ENCODE assay signal across 18 cellular contexts in the genomic region with DNA sequence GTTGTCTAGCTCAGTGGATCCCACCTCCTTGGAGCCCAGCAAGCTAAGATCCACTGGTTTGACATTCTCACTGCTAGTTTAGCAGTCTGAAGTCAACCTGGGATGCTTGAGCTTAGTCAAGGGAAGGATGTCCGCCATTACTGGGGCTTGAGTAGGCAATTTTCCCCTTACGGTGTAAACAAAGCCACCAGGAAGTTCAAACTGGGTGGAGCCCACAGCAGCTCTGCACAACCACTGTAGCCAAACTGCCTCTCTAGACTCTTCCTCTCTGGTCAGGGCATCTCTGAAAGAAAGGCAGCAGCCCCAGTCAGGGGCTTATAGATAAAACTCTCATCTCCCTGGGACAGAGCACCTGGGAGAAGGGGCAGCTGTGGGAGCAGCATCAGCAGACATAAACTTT. TPM values are rescaled to one million over a fixed set of nuclear protein-coding genes. Genes with fewer than 3 reads are reported as not detected.
"Had no signal": no experiment of that assay in that cellular context is flagged by ENCODE, and none has a peak within 500 bp of the region (broad histone marks: within the 10 kb centered on the region; RNA-seq: fewer than 3 reads in every experiment).

No MANE protein-coding gene starts in this region.

- H3K4me3 Mint-ChIP-seq: activated naive CD4-positive, alpha-beta T cell treated with anti-CD3 and anti-CD28 coated beads for 36 hours; activated T-cell treated with anti-CD3 and anti-CD28 coated beads, Interleukin-2, amount 50 U/mL, for 24 hours; dendritic cell treated with granulocyte-macrophage colony-stimulating factor and Interleukin-4, amounts not matched to agents 40 ng/mL and 50 ng/mL, for 4 days; type B pancreatic cell had no signal

- H3K9me3 ChIP-seq: ovary, psoas muscle, testis had no signal

- H3K27me3 Mint-ChIP-seq: activated T-cell treated with anti-CD3 and anti-CD28 coated beads, Interleukin-2, amount 50 U/mL, for 24 hours; dendritic cell treated with granulocyte-macrophage colony-stimulating factor and Interleukin-4, amounts not matched to agents 40 ng/mL and 50 ng/mL, for 4 days; type B pancreatic cell had no signal

- ATAC-seq: activated CD4-positive, CD25-positive, alpha-beta regulatory T cell treated with anti-CD3 and anti-CD28 coated beads, Interleukin-2, amount 50 U/mL, for 24 hours; gastroesophageal sphincter; heart left ventricle; psoas muscle; right cardiac atrium had no signal

- DNase-seq: activated naive CD4-positive, alpha-beta T cell treated with anti-CD3 and anti-CD28 coated beads for 36 hours; activated T-cell treated with anti-CD3 and anti-CD28 coated beads, Interleukin-2, amount 50 U/mL, for 24 hours; adrenal gland; effector CD8-positive, alpha-beta T cell; heart left ventricle; left ventricle myocardium inferior; mammary epithelial cell; ovary; psoas muscle; stimulated activated CD4-positive, alpha-beta T cell treated with anti-CD3 and anti-CD28 coated beads, Interleukin-2, amount 100 ng/mL, for 24 hours; testis had no signal

- H3K27ac Mint-ChIP-seq: activated naive CD4-positive, alpha-beta T cell treated with anti-CD3 and anti-CD28 coated beads for 36 hours; dendritic cell treated with granulocyte-macrophage colony-stimulating factor and Interleukin-4, amounts not matched to agents 40 ng/mL and 50 ng/mL, for 4 days; type B pancreatic cell had no signal

RNA-seq across cellular contexts. Expression of a gene that starts 16.7 kb away (rescaled TPM):
- total RNA-seq: kidney epithelial cell, left ventricle myocardium inferior, mononuclear cell, right cardiac atrium had no signal
